ENCODE assay signal across 9 cellular contexts in the genomic region with DNA sequence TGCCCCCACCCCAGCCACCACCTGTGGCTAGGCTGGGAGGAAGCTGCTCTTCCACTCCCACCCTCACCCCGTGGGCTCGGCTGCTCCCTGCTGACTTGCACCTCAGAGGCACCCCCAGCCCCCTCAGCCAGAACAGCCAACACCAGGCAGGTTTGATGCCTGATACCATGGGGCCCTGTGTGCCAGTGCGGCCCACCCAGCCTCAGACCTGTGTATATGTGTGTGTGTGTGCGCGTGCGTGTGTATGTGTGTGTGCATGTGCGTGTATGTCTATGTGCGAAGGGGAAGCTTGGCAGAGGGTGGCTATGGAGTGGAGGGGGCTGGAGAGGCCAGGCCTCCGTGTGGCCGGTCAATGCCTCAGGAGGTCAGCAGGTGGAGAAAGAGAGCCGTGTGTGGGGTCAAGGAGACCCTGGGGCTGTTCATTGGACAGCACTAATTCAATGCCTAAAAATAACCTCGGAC. TPM values are rescaled to one million over a fixed set of nuclear protein-coding genes. Genes with fewer than 3 reads are reported as not detected.
DNase-seq lines count a peak whose midpoint lies in the region; ATAC-seq and TF ChIP-seq lines count a peak whose summit lies in the region.
"Had no signal": no experiment of that assay in that cellular context is flagged by ENCODE, and none has a peak within 500 bp of the region (broad histone marks: within the 10 kb centered on the region; RNA-seq: fewer than 3 reads in every experiment).

No MANE protein-coding gene starts in this region.

- 61% methylated on average over 12 of the region's 12 CpGs for WGBS in liver
- WGBS in spleen, 5 donors, result 56 to 60% (median 57%) methylated on average over 10 to 12 of the region's 12 CpGs

- peak; percentile 55 for TF ChIP-seq CTCF in AG09309 (IDR thresholded peaks at IDR 0.05; ENCODE audit: control insufficient read depth, insufficient read depth, low read depth, low read length, missing control alignments)
- peak; percentile 55 for TF ChIP-seq CTCF in astrocyte of the spinal cord (IDR thresholded peaks at IDR 0.05; ENCODE audit: low read depth, low read length)
- peak; percentile 56 for TF ChIP-seq CTCF in liver (IDR thresholded peaks at IDR 0.05; ENCODE audit: low read depth, low read length, missing input control)
- TF ChIP-seq CTCF in spleen (IDR thresholded peaks at IDR 0.05 in 8 of 11, conservative IDR thresholded peaks at IDR 0.05 in 3 of 11), result peak in 2 of 11 experiments; percentile 22 to 27

- no peak overlapping the region for H3K9ac ChIP-seq in liver (ENCODE audit: low read depth in 1 of 2, low read length in 2 of 2)

- in situ Hi-C loops in astrocyte of the spinal cord (cut with HindIII; ENCODE audit: low sequenced_read_pairs), result no loop called here

- DNase-seq in AG09309 (ENCODE audit: low read depth), result no peak
- DNase-seq in astrocyte of the spinal cord (ENCODE audit: low read depth, low spot score), result no peak
- no peak for DNase-seq in NCI-H2196 (lab: John Stamatoyannopoulos, UW; ENCODE audit: unreplicated experiment)
- no peak for DNase-seq in spleen

- H3K4me3 ChIP-seq in AG09309 (ENCODE audit: control insufficient read depth, low read depth, low read length) (no peak overlapping the region), astrocyte of the spinal cord (ENCODE audit: low read depth, low read length) (no peak overlapping the region), liver (ENCODE audit: low read depth in 1 of 3, low read length in 3 of 3) (no peak overlapping the region), spleen (no peak overlapping the region)
- H3K4me3 ChIP-seq: lung had no signal

- H3K27me3 ChIP-seq in liver (ENCODE audit: control insufficient read depth in 4 of 4, insufficient read depth in 4 of 4, low read length in 3 of 4) (no peaks in the 10 kb centered on the region), spleen (replicated peaks in 1 of 7) (peaks cover 0 to 15% (median 0%) of the 10 kb centered on the region in 7 donors)

- peak; percentile 68 to 81 for TF ChIP-seq RAD21 in liver (IDR thresholded peaks at IDR 0.05)

- H3K36me3 ChIP-seq in liver (ENCODE audit: control insufficient read depth in 4 of 4, insufficient read depth in 3 of 4, low read depth in 1 of 4, low read length in 3 of 4) (no peaks in the 10 kb centered on the region), spleen (no peaks in the 10 kb centered on the region)

- no peak for TF ChIP-seq POLR2A in spleen (IDR thresholded peaks at IDR 0.05)

- ATAC-seq in HG02885 (IDR thresholded peaks at IDR 0.05; ENCODE audit: poor library complexity, unreplicated experiment), result peak; percentile 39
- no peak for ATAC-seq in HG03045 (IDR thresholded peaks at IDR 0.05; ENCODE audit: unreplicated experiment)
- no peak for ATAC-seq in HG03469 (IDR thresholded peaks at IDR 0.05; ENCODE audit: unreplicated experiment)

- H3K9me3 ChIP-seq in liver (ENCODE audit: control insufficient read depth in 4 of 4, low read length in 3 of 4), result no peaks in the 10 kb centered on the region
- peaks cover 0 to 3% (median 0%) of the 10 kb centered on the region in 8 donors for H3K9me3 ChIP-seq in spleen

- no peak overlapping the region for H3K27ac ChIP-seq in liver (ENCODE audit: low read depth in 1 of 2, low read length in 2 of 2)
- no peak overlapping the region for H3K27ac ChIP-seq in spleen

- H3K4me1 ChIP-seq in liver (ENCODE audit: control insufficient read depth in 4 of 4, insufficient read depth in 4 of 4, low read length in 3 of 4) (peaks cover 5 to 35% (median 24%) of the 10 kb centered on the region in 4 donors), spleen (peaks cover 0 to 30% (median 16%) of the 10 kb centered on the region in 6 donors)

- intact Hi-C loops in spleen (cut with DNase I; ENCODE audit: low total_unique reads), result no loop called here

TF ChIP-seq in liver, 16 proteins besides CTCF, POLR2A, EP300 and RAD21:
- TF ChIP-seq EGR1 (IDR thresholded peaks at IDR 0.05; ENCODE audit: low read depth in 2 of 2), result no peak

RNA-seq across cellular contexts. Expression of a gene that starts 16.6 kb away (rescaled TPM):
- total RNA-seq in liver (10 to 100 TPM in 1 of 2 donors, 1 to 10 TPM in 1; 3.1 to 13.1 TPM), spleen (10 to 100 TPM; 34.1 to 83.0 (median 48.5) TPM)
- polyA plus RNA-seq in liver (1 to 10 TPM; 2.3 to 7.8 TPM), spleen (10 to 100 TPM in 1 of 3 donors, 1 to 10 TPM in 2; 5.0 to 24.2 (median 6.0) TPM)
